In genomic region chr9:112815868-112816267, GRCh38 we compare ENCODE assay signal across 18 cellular contexts.
DNase-seq lines count a peak whose midpoint lies in the region; ATAC-seq and TF ChIP-seq lines count a peak whose summit lies in the region.
"Had no signal": no experiment of that assay in that cellular context is flagged by ENCODE, and none has a peak within 500 bp of the region (broad histone marks: within the 10 kb centered on the region; RNA-seq: fewer than 3 reads in every experiment).

No MANE protein-coding gene starts in this region.

- TF ChIP-seq CTCF in WERI-Rb-1 (IDR thresholded peaks at IDR 0.05; ENCODE audit: low read depth, low read length) = no peak

- no peak for ATAC-seq in GM21786 (IDR thresholded peaks at IDR 0.05; ENCODE audit: unreplicated experiment)
- ATAC-seq: CD8-positive, alpha-beta T cell; GM23338 had no signal

- peak; percentile 45 for DNase-seq in NCI-H82 (lab: John Stamatoyannopoulos, UW)
- DNase-seq in NCI-H82 treated with DMSO at 0.1 percent for 48 hours (lab: John Stamatoyannopoulos, UW; ENCODE audit: unreplicated experiment) = no peak
- peak; percentile 17 for DNase-seq in WERI-Rb-1
- no peak for DNase-seq in islet precursor cell
- no peak for DNase-seq in immature natural killer cell
- DNase-seq: Calu3; CD8-positive, alpha-beta T cell; DMS79 treated with DMSO at 0.1 percent for 48 hours; EL; HCEC 1CT; HFFc6; IMR-90 had no signal

- H3K27me3 ChIP-seq in WERI-Rb-1 (ENCODE audit: insufficient read depth, low read depth, severe bottlenecking) = no peaks in the 10 kb centered on the region
- H3K27me3 ChIP-seq: BLaER1 treated with 17β-estradiol and CSF1 and Interleukin-3, amounts not matched to agents 10 nM and 100 nM had no signal

- H3K9me3 ChIP-seq in WERI-Rb-1 (ENCODE audit: severe bottlenecking) = no peaks in the 10 kb centered on the region

- H3K9me3 Mint-ChIP-seq in dendritic cell treated with granulocyte-macrophage colony-stimulating factor and Interleukin-4, amounts not matched to agents 40 ng/mL and 50 ng/mL, for 4 days = no peaks in the 10 kb centered on the region
- no peaks in the 10 kb centered on the region for H3K9me3 Mint-ChIP-seq in immature natural killer cell
- H3K9me3 Mint-ChIP-seq: CD8-positive, alpha-beta T cell; GM23338; HFFc6 had no signal

- H3K4me3 Mint-ChIP-seq in dendritic cell treated with granulocyte-macrophage colony-stimulating factor and Interleukin-4, amounts not matched to agents 40 ng/mL and 50 ng/mL, for 4 days = no peak overlapping the region
- H3K4me3 Mint-ChIP-seq in immature natural killer cell = no peak overlapping the region
- H3K4me3 Mint-ChIP-seq: B cell; CD8-positive, alpha-beta T cell; GM23338; HFFc6 had no signal

- H3K27me3 Mint-ChIP-seq in dendritic cell treated with granulocyte-macrophage colony-stimulating factor and Interleukin-4, amounts not matched to agents 40 ng/mL and 50 ng/mL, for 4 days = no peaks in the 10 kb centered on the region
- no peaks in the 10 kb centered on the region for H3K27me3 Mint-ChIP-seq in immature natural killer cell (ENCODE audit: low read depth in 3 of 3)

- H3K4me3 ChIP-seq in WERI-Rb-1 (ENCODE audit: low read depth, low read length) = no peak overlapping the region
- H3K4me3 ChIP-seq: BLaER1 treated with 17β-estradiol and CSF1 and Interleukin-3, amounts not matched to agents 10 nM and 100 nM; GM23338 had no signal

- H3K36me3 ChIP-seq in WERI-Rb-1 = peaks cover 22% of the 10 kb centered on the region

- peaks cover 30% of the 10 kb centered on the region for H3K36me3 Mint-ChIP-seq in dendritic cell treated with granulocyte-macrophage colony-stimulating factor and Interleukin-4, amounts not matched to agents 40 ng/mL and 50 ng/mL, for 4 days (ENCODE audit: low read depth)
- H3K36me3 Mint-ChIP-seq in immature natural killer cell = peaks cover 5 to 15% (median 10%) of the 10 kb centered on the region in 3 donors

- H3K27ac Mint-ChIP-seq in dendritic cell treated with granulocyte-macrophage colony-stimulating factor and Interleukin-4, amounts not matched to agents 40 ng/mL and 50 ng/mL, for 4 days = peak overlapping the region; percentile 15
- H3K27ac Mint-ChIP-seq in immature natural killer cell = no peak overlapping the region
- H3K27ac Mint-ChIP-seq: B cell, GM23338, HFFc6 had no signal

- H3K4me1 Mint-ChIP-seq in dendritic cell treated with granulocyte-macrophage colony-stimulating factor and Interleukin-4, amounts not matched to agents 40 ng/mL and 50 ng/mL, for 4 days (ENCODE audit: low read depth) = peaks cover 36% of the 10 kb centered on the region
- H3K4me1 Mint-ChIP-seq in immature natural killer cell = peaks cover 6 to 9% of the 10 kb centered on the region in 2 donors
- H3K4me1 Mint-ChIP-seq: GM23338 had no signal

- H3K27ac ChIP-seq in WERI-Rb-1 = no peak overlapping the region
- H3K27ac ChIP-seq: 22Rv1; BLaER1 treated with 17β-estradiol and CSF1 and Interleukin-3, amounts not matched to agents 10 nM and 100 nM had no signal

- intact Hi-C loops in dendritic cell treated with granulocyte-macrophage colony-stimulating factor and Interleukin-4, amounts not matched to agents 40 ng/mL and 50 ng/mL, for 4 days (cut with micrococcal nuclease) = no loop called here

Comparison
In these comparisons a context has a peak if more than half of its experiments do, and no peak if none do; other contexts are left out.
1. DNase-seq: peak in NCI-H82 (single experiment) and WERI-Rb-1 (single experiment); none in NCI-H82 treated with DMSO at 0.1 percent for 48 hours (single experiment), islet precursor cell (single experiment) and immature natural killer cell (0 of 3).